In the genomic region with DNA sequence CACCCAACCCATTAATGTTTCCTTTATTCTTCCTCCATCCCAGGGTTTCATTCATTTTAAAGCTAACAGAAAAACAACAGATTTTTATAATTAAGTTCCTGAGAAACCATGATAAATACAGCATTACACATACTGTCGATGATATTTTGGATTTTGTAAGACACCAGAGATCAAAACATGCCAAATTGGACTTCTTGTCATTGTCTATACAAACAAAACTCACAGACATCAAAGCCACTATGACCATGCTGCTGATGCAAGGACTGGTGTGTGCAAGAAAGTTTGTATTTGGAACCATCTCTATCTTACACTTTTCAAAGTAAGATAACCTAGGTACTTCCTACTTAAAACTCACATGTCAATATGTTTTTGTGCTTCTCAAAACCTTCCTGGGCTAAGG, we compare ENCODE assay signal across 1 cellular context.
TF ChIP-seq lines count a peak whose summit lies in the region.

No MANE protein-coding gene starts in this region.

TF ChIP-seq in IMR-90, 13 proteins besides CTCF, POLR2A, EP300 and RAD21 (continued from another document):
- TF ChIP-seq, protein P1, sequence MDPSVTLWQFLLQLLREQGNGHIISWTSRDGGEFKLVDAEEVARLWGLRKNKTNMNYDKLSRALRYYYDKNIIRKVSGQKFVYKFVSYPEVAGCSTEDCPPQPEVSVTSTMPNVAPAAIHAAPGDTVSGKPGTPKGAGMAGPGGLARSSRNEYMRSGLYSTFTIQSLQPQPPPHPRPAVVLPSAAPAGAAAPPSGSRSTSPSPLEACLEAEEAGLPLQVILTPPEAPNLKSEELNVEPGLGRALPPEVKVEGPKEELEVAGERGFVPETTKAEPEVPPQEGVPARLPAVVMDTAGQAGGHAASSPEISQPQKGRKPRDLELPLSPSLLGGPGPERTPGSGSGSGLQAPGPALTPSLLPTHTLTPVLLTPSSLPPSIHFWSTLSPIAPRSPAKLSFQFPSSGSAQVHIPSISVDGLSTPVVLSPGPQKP (IDR thresholded peaks at IDR 0.05; ENCODE audit: borderline replicate concordance, low read depth, low read length), result no peak
- TF ChIP-seq FOS (IDR thresholded peaks at IDR 0.05; ENCODE audit: low read depth, low read length), result no peak
- TF ChIP-seq CHD1 (IDR thresholded peaks at IDR 0.05; ENCODE audit: low read depth, low read length), result no peak
- TF ChIP-seq NFE2L2 (IDR thresholded peaks at IDR 0.05; ENCODE audit: low read depth, low read length), result no peak
- no peak for TF ChIP-seq MAFK (IDR thresholded peaks at IDR 0.05; ENCODE audit: low read depth, low read length)
- no peak for TF ChIP-seq SMC3 (IDR thresholded peaks at IDR 0.05; ENCODE audit: low read depth, low read length)
- TF ChIP-seq, protein P2, sequence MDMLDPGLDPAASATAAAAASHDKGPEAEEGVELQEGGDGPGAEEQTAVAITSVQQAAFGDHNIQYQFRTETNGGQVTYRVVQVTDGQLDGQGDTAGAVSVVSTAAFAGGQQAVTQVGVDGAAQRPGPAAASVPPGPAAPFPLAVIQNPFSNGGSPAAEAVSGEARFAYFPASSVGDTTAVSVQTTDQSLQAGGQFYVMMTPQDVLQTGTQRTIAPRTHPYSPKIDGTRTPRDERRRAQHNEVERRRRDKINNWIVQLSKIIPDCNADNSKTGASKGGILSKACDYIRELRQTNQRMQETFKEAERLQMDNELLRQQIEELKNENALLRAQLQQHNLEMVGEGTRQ (IDR thresholded peaks at IDR 0.05; ENCODE audit: low read depth, low read length), result no peak
